In the genomic region with DNA sequence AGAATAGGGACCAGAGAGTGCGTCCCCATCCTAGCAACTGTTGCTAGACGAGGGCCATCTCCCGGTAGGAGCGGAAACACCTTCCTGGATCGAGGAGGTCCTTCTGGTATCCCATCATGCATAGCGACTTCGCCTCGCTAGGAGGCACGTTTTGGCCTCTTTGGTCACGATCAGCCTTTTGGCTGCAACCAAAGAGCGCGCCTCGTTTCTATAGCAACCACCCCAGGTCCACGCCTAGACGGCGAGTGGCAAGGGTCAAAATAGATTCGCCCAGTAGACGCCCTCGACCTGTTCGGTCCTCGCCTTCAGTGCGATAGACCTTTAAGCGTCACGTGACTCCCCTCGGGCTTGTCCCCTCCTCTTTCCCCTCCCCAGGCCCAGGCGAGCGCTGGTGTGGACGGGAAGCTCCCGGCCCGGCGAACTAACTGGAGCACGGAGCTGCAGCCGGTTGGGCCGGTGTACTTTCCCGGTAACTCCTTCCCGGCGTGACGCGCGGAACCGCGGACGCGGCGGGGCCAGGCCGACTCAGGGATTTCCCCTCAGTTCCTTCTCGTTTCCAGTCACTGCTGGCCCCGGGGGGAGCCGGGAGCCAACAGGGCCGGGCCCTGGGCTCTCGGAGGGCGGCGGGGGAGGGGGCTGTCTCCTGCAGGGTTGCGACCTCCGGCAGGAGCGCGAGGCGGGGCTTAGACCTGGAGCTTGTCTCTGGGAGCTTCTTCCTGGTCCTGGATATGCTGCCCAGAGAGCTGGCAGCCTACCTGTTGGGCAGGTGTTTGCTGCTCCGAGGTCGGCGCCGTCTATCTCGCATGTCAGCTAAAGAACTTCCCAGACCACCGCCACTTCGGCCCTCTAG, we compare ENCODE assay signal across 8 cellular contexts. TPM values are rescaled to one million over a fixed set of nuclear protein-coding genes. Genes with fewer than 3 reads are reported as not detected.
DNase-seq lines count a peak whose midpoint lies in the region; ATAC-seq and TF ChIP-seq lines count a peak whose summit lies in the region.

Gene DNAJC16 (plus strand): TSS at position 359 of the 850 bp plus-strand sequence. CDS start 2,258 bp downstream, outside the sequence.

- peaks cover 8% of the 10 kb centered on the region; the same call in 1 of the 2 replicates for H3K4me1 ChIP-seq in Caco-2
- H3K4me1 ChIP-seq in NT2/D1 (ENCODE audit: insufficient read depth, insufficient read length): no peaks in the 10 kb centered on the region
- H3K4me1 ChIP-seq in mesodermal cell (ENCODE audit: control insufficient read depth, insufficient read depth, low read length, poor library complexity, severe bottlenecking): peaks cover 13% of the 10 kb centered on the region

- TF ChIP-seq CTCF in Caco-2 (IDR thresholded peaks at IDR 0.05; ENCODE audit: insufficient read depth in 1 of 2, low read depth in 1 of 2, low read length in 1 of 2, severe bottlenecking in 1 of 2, unreplicated experiment in 1 of 2): peak in 1 of 2 experiments; percentile 21

- H3K27ac ChIP-seq in mesodermal cell (ENCODE audit: low read depth, low read length, severe bottlenecking): peak within 1 kb of the TSS; percentile 94

- peaks cover 9% of the 10 kb centered on the region for H3K4me1 Mint-ChIP-seq in Caco-2 (ENCODE audit: low read depth, unreplicated experiment)

- H3K27ac Mint-ChIP-seq in Caco-2 (ENCODE audit: unreplicated experiment): peak within 1 kb of the TSS; percentile 96

- no TSS peak for BruUV-seq in Caco-2 (replicated peaks; lab: Mats Ljungman, UMichigan)

- no peaks in the 10 kb centered on the region for H3K36me3 ChIP-seq in Caco-2 (ENCODE audit: control insufficient read depth, insufficient read depth, low read length)
- H3K36me3 ChIP-seq in NT2/D1 (ENCODE audit: insufficient read depth, insufficient read length, low read length): peaks cover 24% of the 10 kb centered on the region
- peaks cover 16% of the 10 kb centered on the region for H3K36me3 ChIP-seq in mesodermal cell (ENCODE audit: control insufficient read depth, insufficient read depth, low read length)

- no peaks in the 10 kb centered on the region for H3K27me3 Mint-ChIP-seq in Caco-2 (ENCODE audit: insufficient read depth, unreplicated experiment)

- DNase-seq in Caco-2 (peak; percentile 98 to 99), HUDEP-2 (lab: John Stamatoyannopoulos, UW; ENCODE audit: unreplicated experiment in 76 of 76) (peak in 75 of 76 experiments; percentile 52 to 100 (median 99)), NT2/D1 (ENCODE audit: low read depth, low spot score) (peak; percentile 98)
- DNase-seq in activated CD8-positive, alpha-beta memory T cell treated with anti-CD3 and anti-CD28 coated beads, Interleukin-2, amount 50 U/mL, for 1 hour (ENCODE audit: extremely low read depth): peak; percentile 95
- DNase-seq in stimulated activated CD8-positive, alpha-beta memory T cell treated with anti-CD3 and anti-CD28 coated beads, Interleukin-15, amount 100 ng/mL, for 48 hours (ENCODE audit: low read depth in 2 of 2): peak; percentile 97 to 98

- no peaks in the 10 kb centered on the region for H3K27me3 ChIP-seq in Caco-2 (replicated peaks; ENCODE audit: control insufficient read depth, insufficient read depth, low read length)
- H3K27me3 ChIP-seq in NT2/D1 (ENCODE audit: insufficient read depth, insufficient read length): no peaks in the 10 kb centered on the region

- peak within 1 kb of the TSS; percentile 81 for H3K4me3 Mint-ChIP-seq in Caco-2 (ENCODE audit: unreplicated experiment)

- no peaks in the 10 kb centered on the region for H3K9me3 ChIP-seq in Caco-2
- no peaks in the 10 kb centered on the region for H3K9me3 ChIP-seq in NT2/D1 (ENCODE audit: insufficient read depth, low read length)
- no peaks in the 10 kb centered on the region for H3K9me3 ChIP-seq in mesodermal cell (ENCODE audit: control insufficient read depth, low read length)

- intact Hi-C loops in Caco-2 (cut with micrococcal nuclease; ENCODE audit: unreplicated experiment): loop anchor here (1.0 to 5.0 kb wide), 4 partner anchors 91 to 841 kb away; partner anchors contain the start of genes DDI2, SPEN and SZRD1

- H3K4me3 ChIP-seq in Caco-2 (ENCODE audit: low read depth, low read length) (peak within 1 kb of the TSS; percentile 52), NT2/D1 (ENCODE audit: insufficient read length, low read depth) (peak within 1 kb of the TSS; percentile 89), mesodermal cell (ENCODE audit: extremely low read depth, insufficient read depth, low read length, poor library complexity, severe bottlenecking) (peak within 1 kb of the TSS; percentile 72)

- in situ Hi-C loops in endometrial microvascular endothelial cells (cut with HindIII; ENCODE audit: inconsistent ontology term, low pct_unique_long_range_greater_than_20kb, low sequenced_read_pairs): no loop called here

- POLR2A ChIA-PET in Caco-2 (lab: Charles Lee): interaction anchor here (0.7 to 1.1 kb wide), 2 partner anchors 13 to 77 kb away, joined by 4 to 5 read pairs; no protein-coding TSS in a partner anchor

- peaks cover 29% of the 10 kb centered on the region for H3K36me3 Mint-ChIP-seq in Caco-2 (ENCODE audit: insufficient read depth, unreplicated experiment)

- CTCF ChIA-PET in Caco-2 (lab: Charles Lee): interaction anchor here (0.6 to 0.7 kb wide), 2 partner anchors 215 to 261 kb away, joined by 3 to 8 read pairs; partner anchors contain the start of gene TMEM82

- peak within 1 kb of the TSS; percentile 89 for H3K9ac ChIP-seq in NT2/D1 (ENCODE audit: insufficient read length, low read depth)

- H3K9me3 Mint-ChIP-seq in Caco-2 (ENCODE audit: unreplicated experiment): no peaks in the 10 kb centered on the region

- ATAC-seq in GM21367 (IDR thresholded peaks at IDR 0.05; ENCODE audit: unreplicated experiment): peak; percentile 48

- WGBS in mesodermal cell (ENCODE audit: insufficient coverage in 2 of 2), 2 experiments: 0% methylated on average over 53 to 58 of the region's 65 CpGs

RNA-seq across cellular contexts. Expression of gene DNAJC16, which starts in this region (rescaled TPM):
- total RNA-seq in Caco-2 (2022) (15.1 and 17.2 TPM in 2 replicates), endometrial microvascular endothelial cells (ENCODE audit: inconsistent ontology term) (26.4 TPM)
- 9.5 TPM for polyA plus RNA-seq in mesodermal cell (2013, experiment 1 of 2)
- 11.8 TPM for polyA plus RNA-seq in mesodermal cell (2013, experiment 2 of 2)

Comparison
In these comparisons a context has a peak if more than half of its experiments do, and no peak if none do; other contexts are left out.
1. Peak in every context shown above with its lines: DNase-seq, ATAC-seq, H3K4me3 ChIP-seq and H3K27ac ChIP-seq.